Comparison of ENCODE assay signal across 11 cellular contexts in genomic region chr10:92181575-92181974, GRCh38.
A peak's percentile ranks its signal among the peaks of the same experiment; 100 is the strongest.
DNase-seq lines count a peak whose midpoint lies in the region; ATAC-seq and TF ChIP-seq lines count a peak whose summit lies in the region.
"Had no signal": no experiment of that assay in that cellular context is flagged by ENCODE, and none has a peak within 500 bp of the region (broad histone marks: within the 10 kb centered on the region; RNA-seq: fewer than 3 reads in every experiment).

No MANE protein-coding gene starts in this region.

- CTCF ChIA-PET in HEK293T (lab: Yijun Ruan, JAX) = interaction anchor here (0.6 kb wide), 2 partner anchors 11 to 18 kb away, joined by 3 to 4 read pairs; no protein-coding TSS in a partner anchor

- no peak overlapping the region for H3K9ac ChIP-seq in BLaER1 treated with 17β-estradiol and CSF1 and Interleukin-3, amounts not matched to agents 10 nM and 100 nM
- no peak overlapping the region for H3K9ac ChIP-seq in adipocyte (ENCODE audit: low read length)

- peak; percentile 14 for DNase-seq in HEK293T (ENCODE audit: extremely low spot score)
- DNase-seq in adipocyte (ENCODE audit: low read depth) = peak; percentile 23
- peak; percentile 11 for DNase-seq in iPS-NIHi7 (ENCODE audit: extremely low spot score)
- DNase-seq in NCI-H146 treated with DMSO at 0.1 percent for 48 hours (lab: John Stamatoyannopoulos, UW; ENCODE audit: unreplicated experiment) = no peak
- no peak for DNase-seq in SHP77 (lab: John Stamatoyannopoulos, UW)
- no peak for DNase-seq in nucleus accumbens (lab: John Stamatoyannopoulos, UW)
- DNase-seq: activated effector memory CD4-positive, alpha-beta T cell treated with anti-CD3 and anti-CD28 coated beads, Interleukin-2, amount 50 U/mL, for 16 hours; lower lobe of right lung; stimulated activated naive B cell treated with anti-CD40 and anti-IgM and Interleukin-4, amounts not matched to agents 10 μg/mL and 1 μg/mL and 100 μg/mL, for 72 hours had no signal

- H3K36me3 ChIP-seq in BLaER1 treated with 17β-estradiol and CSF1 and Interleukin-3, amounts not matched to agents 10 nM and 100 nM = peaks cover 0 to 74% (median 6%) of the 10 kb centered on the region in 11 experiments; a peak in 11 of 22 replicates
- H3K36me3 ChIP-seq in adipocyte (ENCODE audit: control insufficient read depth, insufficient read depth, low read length, severe bottlenecking) = no peaks in the 10 kb centered on the region

- no peak for ATAC-seq in GM21447 (IDR thresholded peaks at IDR 0.05; ENCODE audit: unreplicated experiment)
- ATAC-seq: lower lobe of right lung had no signal

- H3K27me3 ChIP-seq in BLaER1 treated with 17β-estradiol and CSF1 and Interleukin-3, amounts not matched to agents 10 nM and 100 nM = no peaks in the 10 kb centered on the region
- no peaks in the 10 kb centered on the region for H3K27me3 ChIP-seq in adipocyte (replicated peaks; ENCODE audit: control insufficient read depth, insufficient read depth, low read length)

- no peak overlapping the region for H3K27ac ChIP-seq in BLaER1 treated with 17β-estradiol and CSF1 and Interleukin-3, amounts not matched to agents 10 nM and 100 nM
- H3K27ac ChIP-seq: lower lobe of right lung had no signal

- H3K9me3 ChIP-seq in BLaER1 treated with 17β-estradiol and CSF1 and Interleukin-3, amounts not matched to agents 10 nM and 100 nM (replicated peaks in 1 of 11) = no peaks in the 10 kb centered on the region
- no peaks in the 10 kb centered on the region for H3K9me3 ChIP-seq in adipocyte (ENCODE audit: control insufficient read depth, low read length)
- H3K9me3 ChIP-seq: lower lobe of right lung had no signal

- POLR2A ChIA-PET in HEK293T (lab: Yijun Ruan, JAX) = no interaction called here

- no peak overlapping the region for H3K4me3 ChIP-seq in BLaER1 treated with 17β-estradiol and CSF1 and Interleukin-3, amounts not matched to agents 10 nM and 100 nM
- H3K4me3 ChIP-seq in adipocyte (ENCODE audit: low read length) = no peak overlapping the region
- H3K4me3 ChIP-seq: lower lobe of right lung had no signal

- no peaks in the 10 kb centered on the region for H4K20me1 ChIP-seq in BLaER1 treated with 17β-estradiol and CSF1 and Interleukin-3, amounts not matched to agents 10 nM and 100 nM

- H3K4me2 ChIP-seq in BLaER1 treated with 17β-estradiol and CSF1 and Interleukin-3, amounts not matched to agents 10 nM and 100 nM = peak overlapping the region in 7 of 11 experiments; percentile 1 to 48 (median 24); a peak in 9 of 22 replicates

- H3K4me1 ChIP-seq in BLaER1 treated with 17β-estradiol and CSF1 and Interleukin-3, amounts not matched to agents 10 nM and 100 nM = peaks cover 5 to 8% (median 7%) of the 10 kb centered on the region in 10 experiments; a peak in 16 of 20 replicates
- H3K4me1 ChIP-seq in adipocyte (ENCODE audit: control insufficient read depth, insufficient read depth, low read length) = no peaks in the 10 kb centered on the region
- H3K4me1 ChIP-seq: lower lobe of right lung had no signal

TF ChIP-seq in HEK293T, 16 proteins besides CTCF, POLR2A, EP300 and RAD21:
- TF ChIP-seq ARNT (IDR thresholded peaks at IDR 0.05) = no peak
- TF ChIP-seq L3MBTL2 (conservative IDR thresholded peaks at IDR 0.05) = no peak

Comparison
In these comparisons a context has a peak if more than half of its experiments do, and no peak if none do; other contexts are left out.
1. DNase-seq: peak in HEK293T (single experiment), adipocyte (single experiment) and iPS-NIHi7 (single experiment); none in NCI-H146 treated with DMSO at 0.1 percent for 48 hours (single experiment), SHP77 (0 of 2) and nucleus accumbens (0 of 56).